In genomic region chr10:72260588-72261322, GRCh38 we compare ENCODE assay signal across 1 cellular context.
TF ChIP-seq lines count a peak whose summit lies in the region.

No MANE protein-coding gene starts in this region.

TF ChIP-seq in WTC11, 78 proteins besides CTCF, POLR2A, EP300 and RAD21 (continued from another document):
- TF ChIP-seq AFF4 (CRISPR knock-in tag; IDR thresholded peaks at IDR 0.05; ENCODE audit: borderline replicate concordance): no peak; the same call in 1 of the 2 replicates
